ENCODE assay signal across 23 cellular contexts in the genomic region with DNA sequence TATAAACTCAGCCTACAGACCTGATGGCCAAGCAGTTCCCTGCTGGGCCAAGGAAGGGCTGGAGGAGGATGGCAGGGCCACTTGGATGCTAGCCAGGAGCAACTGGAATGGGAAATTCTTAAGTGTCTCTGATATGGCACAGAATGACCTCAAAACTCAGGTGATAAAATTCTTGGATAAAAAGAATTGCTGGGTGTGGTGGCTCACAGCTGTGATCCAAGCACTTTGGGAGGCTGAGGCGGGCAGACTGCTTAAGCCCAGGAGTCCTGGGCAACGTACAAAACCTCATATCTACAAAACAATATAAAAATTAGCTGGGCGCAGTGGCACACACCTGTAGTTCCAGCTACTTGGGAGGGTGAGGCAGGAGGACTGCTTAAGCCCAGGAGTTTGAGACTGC.
"Had no signal": no experiment of that assay in that cellular context is flagged by ENCODE, and none has a peak within 500 bp of the region (broad histone marks: within the 10 kb centered on the region; RNA-seq: fewer than 3 reads in every experiment).

No MANE protein-coding gene starts in this region.

- H3K4me3 Mint-ChIP-seq: activated B cell treated with CpG ODN at 0.5 μM for 24 hours; activated CD8-positive, alpha-beta T cell treated with anti-CD3 and anti-CD28 coated beads for 36 hours; activated naive CD4-positive, alpha-beta T cell treated with anti-CD3 and anti-CD28 coated beads, Interleukin-2, amount 10 ng/mL, durations not matched to agents 7 days and 5 days; activated naive CD8-positive, alpha-beta T cell treated with anti-CD3 and anti-CD28 coated beads for 36 hours; activated T-cell treated with anti-CD3 and anti-CD28 coated beads, Interleukin-2, amount 50 U/mL, for 24 hours; activated T-helper 17 cell treated with anti-CD3 and anti-CD28 coated beads, Interleukin-2, amount 50 U/mL, for 72 hours; T-helper 17 cell had no signal

- ATAC-seq: activated CD8-positive, alpha-beta T cell treated with anti-CD3 and anti-CD28 coated beads for 36 hours; activated T-helper 17 cell treated with anti-CD3 and anti-CD28 coated beads, Interleukin-2, amount 50 U/mL, for 72 hours; K562; T-helper 17 cell had no signal

- H3K9me3 ChIP-seq: Peyer's patch, SJSA1 had no signal

- H3K4me1 Mint-ChIP-seq: activated B cell treated with CpG ODN at 0.5 μM for 24 hours; activated naive CD4-positive, alpha-beta T cell treated with anti-CD3 and anti-CD28 coated beads, Interleukin-2, amount 10 ng/mL, durations not matched to agents 7 days and 5 days; activated T-helper 17 cell treated with anti-CD3 and anti-CD28 coated beads, Interleukin-2, amount 50 U/mL, for 72 hours had no signal

- H3K4me1 ChIP-seq: Peyer's patch, SJSA1 had no signal

- DNase-seq: activated B cell treated with CpG ODN at 0.5 μM for 24 hours; activated CD8-positive, alpha-beta T cell treated with anti-CD3 and anti-CD28 coated beads for 36 hours; activated gamma-delta T cell treated with Interleukin-2 at 50 U/mL for 16 hours; activated naive CD4-positive, alpha-beta T cell treated with anti-CD3 and anti-CD28 coated beads, Interleukin-2, amount 10 ng/mL, durations not matched to agents 7 days and 5 days; activated naive CD8-positive, alpha-beta T cell treated with anti-CD3 and anti-CD28 coated beads for 36 hours; activated T-cell treated with anti-CD3 and anti-CD28 coated beads, Interleukin-2, amount 50 U/mL, for 24 hours; brain microvascular endothelial cell; Karpas-422; MM.1S; NCI-H1105; NCI-H1436; NCI-H1694 treated with DMSO at 0.1 percent for 48 hours; NCI-H2029 treated with DMSO at 0.1 percent for 48 hours; NCI-H446; NCI-H524; Peyer's patch; SHP77; T-helper 17 cell; T1000 had no signal

- H3K27ac ChIP-seq: brain microvascular endothelial cell, cardiac muscle cell, Peyer's patch, SJSA1 had no signal

- H3K4me3 ChIP-seq: cardiac muscle cell, K562, Peyer's patch, SJSA1 had no signal

- H3K27me3 Mint-ChIP-seq: activated B cell treated with CpG ODN at 0.5 μM for 24 hours; activated CD8-positive, alpha-beta T cell treated with anti-CD3 and anti-CD28 coated beads for 36 hours; activated naive CD4-positive, alpha-beta T cell treated with anti-CD3 and anti-CD28 coated beads, Interleukin-2, amount 10 ng/mL, durations not matched to agents 7 days and 5 days; activated naive CD8-positive, alpha-beta T cell treated with anti-CD3 and anti-CD28 coated beads for 36 hours; activated T-cell treated with anti-CD3 and anti-CD28 coated beads, Interleukin-2, amount 50 U/mL, for 24 hours; activated T-helper 17 cell treated with anti-CD3 and anti-CD28 coated beads, Interleukin-2, amount 50 U/mL, for 72 hours; T-helper 17 cell had no signal

- H3K27me3 ChIP-seq: brain microvascular endothelial cell, cardiac muscle cell, Peyer's patch, SJSA1 had no signal

- H3K9me3 Mint-ChIP-seq: activated B cell treated with CpG ODN at 0.5 μM for 24 hours; activated CD8-positive, alpha-beta T cell treated with anti-CD3 and anti-CD28 coated beads for 36 hours; activated naive CD4-positive, alpha-beta T cell treated with anti-CD3 and anti-CD28 coated beads, Interleukin-2, amount 10 ng/mL, durations not matched to agents 7 days and 5 days; activated naive CD8-positive, alpha-beta T cell treated with anti-CD3 and anti-CD28 coated beads for 36 hours; activated T-cell treated with anti-CD3 and anti-CD28 coated beads, Interleukin-2, amount 50 U/mL, for 24 hours; activated T-helper 17 cell treated with anti-CD3 and anti-CD28 coated beads, Interleukin-2, amount 50 U/mL, for 72 hours had no signal

- H3K27ac Mint-ChIP-seq: activated B cell treated with CpG ODN at 0.5 μM for 24 hours; activated CD8-positive, alpha-beta T cell treated with anti-CD3 and anti-CD28 coated beads for 36 hours; activated naive CD8-positive, alpha-beta T cell treated with anti-CD3 and anti-CD28 coated beads for 36 hours; activated T-cell treated with anti-CD3 and anti-CD28 coated beads, Interleukin-2, amount 50 U/mL, for 24 hours; activated T-helper 17 cell treated with anti-CD3 and anti-CD28 coated beads, Interleukin-2, amount 50 U/mL, for 72 hours had no signal
